Comparison of ENCODE assay signal across 24 cellular contexts in the genomic region with DNA sequence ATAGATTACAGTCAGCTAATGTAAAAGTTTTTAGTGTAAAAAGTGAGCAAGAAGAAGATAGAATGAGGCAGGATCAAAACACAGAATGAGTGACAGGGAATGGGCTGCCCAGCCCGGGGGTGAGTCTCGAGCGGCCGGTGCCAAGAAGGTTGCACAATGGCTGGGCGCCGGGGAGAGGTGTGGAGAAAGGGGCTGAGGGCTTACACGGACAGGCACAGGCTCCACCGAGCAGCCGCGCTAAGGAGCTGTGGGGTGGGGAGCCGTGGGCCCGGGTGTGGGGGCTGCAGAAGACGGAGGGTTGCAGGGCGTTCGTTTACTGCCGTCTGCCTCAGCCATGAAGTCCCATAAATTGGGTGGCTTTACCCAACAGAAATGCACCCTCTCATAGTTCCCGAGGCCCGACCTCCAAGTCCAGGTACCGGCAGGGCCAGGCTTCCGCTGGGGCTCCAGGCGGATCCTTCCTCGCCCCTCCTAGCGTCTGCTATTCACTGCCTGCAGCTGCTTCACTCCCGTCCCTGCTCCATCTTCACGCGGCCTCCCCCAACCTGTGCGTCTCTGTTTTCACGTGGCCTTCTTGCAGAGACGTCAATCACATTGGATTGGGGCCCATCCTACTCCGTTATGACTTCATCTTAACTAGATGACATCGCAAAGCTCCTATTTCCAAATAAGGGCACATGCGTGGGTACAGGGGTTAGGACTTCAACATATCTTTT.
"Had no signal": no experiment of that assay in that cellular context is flagged by ENCODE, and none has a peak within 500 bp of the region (broad histone marks: within the 10 kb centered on the region; RNA-seq: fewer than 3 reads in every experiment).

No MANE protein-coding gene starts in this region.

- H3K27me3 ChIP-seq: left lung, right atrium auricular region, right lobe of liver, tibial nerve, uterus had no signal

- H3K27ac ChIP-seq: left lung, parathyroid adenoma, right atrium auricular region, right lobe of liver, tibial nerve, uterus had no signal

- H3K4me1 ChIP-seq: left lung, parathyroid adenoma, right atrium auricular region, right lobe of liver, tibial nerve, uterus had no signal

- H3K4me2 ChIP-seq: smooth muscle cell had no signal

- H3K9ac ChIP-seq: parathyroid adenoma had no signal

- H3K79me2 ChIP-seq: parathyroid adenoma had no signal

- H3K4me3 ChIP-seq: left lung, lung, right atrium auricular region, right lobe of liver, smooth muscle cell, tibial nerve, uterus had no signal

- H2AFZ ChIP-seq: parathyroid adenoma had no signal

- H3K9me3 ChIP-seq: left lung, right atrium auricular region, right lobe of liver, tibial nerve, uterus had no signal

- FAIRE-seq: keratinocyte had no signal

- ATAC-seq: left colon; left lung; natural killer cell; stimulated activated memory B cell treated with anti-CD40 and anti-IgM and Interleukin-4, amounts not matched to agents 10 μg/mL and 1 μg/mL and 100 μg/mL, for 72 hours; stimulated activated naive CD8-positive, alpha-beta T cell treated with anti-CD3 and anti-CD28 coated beads, Interleukin-15, amount 100 ng/mL, for 72 hours had no signal

- H3K36me3 ChIP-seq: left lung, right atrium auricular region, right lobe of liver, tibial nerve, uterus had no signal

- DNase-seq: hippocampal formation; kidney glomerular epithelial cell; left colon; left lung; mesendoderm; naive B cell; natural killer cell; nucleus accumbens; right lobe of liver; stimulated activated CD4-positive, alpha-beta T cell treated with anti-CD3 and anti-CD28 coated beads, Interleukin-1b, Interleukin-23, amount 100 ng/mL, for 48 hours; stimulated activated CD4-positive, alpha-beta T cell treated with anti-CD3 and anti-CD28 coated beads, Interleukin-2, amount 100 ng/mL, for 48 hours; stimulated activated CD4-positive, alpha-beta T cell treated with anti-CD3 and anti-CD28 coated beads, Interleukin-4, amount 100 ng/mL, for 4 hours; stimulated activated CD8-positive, alpha-beta memory T cell treated with anti-CD3 and anti-CD28 coated beads, Interleukin-4, amount 100 ng/mL, for 48 hours; stimulated activated naive CD4-positive, alpha-beta T cell treated with Interleukin-2 at 50 U/mL for 16 hours; stimulated activated naive CD8-positive, alpha-beta T cell treated with anti-CD3 and anti-CD28 coated beads, Interleukin-15, amount 100 ng/mL, for 72 hours; substantia nigra; uterus had no signal
